In genomic region chr7:77439572-77439971, GRCh38 we compare ENCODE assay signal across 9 cellular contexts. TPM values are rescaled to one million over a fixed set of nuclear protein-coding genes. Genes with fewer than 3 reads are reported as not detected.
A peak's percentile ranks its signal among the peaks of the same experiment; 100 is the strongest.
DNase-seq lines count a peak whose midpoint lies in the region; ATAC-seq and TF ChIP-seq lines count a peak whose summit lies in the region.
"Had no signal": no experiment of that assay in that cellular context is flagged by ENCODE, and none has a peak within 500 bp of the region (broad histone marks: within the 10 kb centered on the region; RNA-seq: fewer than 3 reads in every experiment).

No MANE protein-coding gene starts in this region.

- DNase-seq in NCI-H524 (lab: John Stamatoyannopoulos, UW) (peak; percentile 19 to 47), NCI-H524 treated with DMSO at 0.1 percent for 48 hours (lab: John Stamatoyannopoulos, UW) (no peak), hippocampal formation (lab: John Stamatoyannopoulos, UW) (peak; percentile 58 to 66), upper lobe of left lung (peak in 1 of 2 donors; percentile 85), MG63 (no peak)
- DNase-seq in activated CD4-positive, alpha-beta T cell treated with anti-CD3 and anti-CD28 coated beads for 48 hours = no peak
- DNase-seq: DND-41 had no signal

- no peak for TF ChIP-seq POLR2A in upper lobe of left lung (IDR thresholded peaks at IDR 0.05)

- H3K27me3 ChIP-seq in upper lobe of left lung (no peaks in the 10 kb centered on the region), MG63 (no peaks in the 10 kb centered on the region)

- no peak overlapping the region; the same call in 1 of the 2 replicates for H3K27ac ChIP-seq in VCaP
- no peak overlapping the region for H3K27ac ChIP-seq in upper lobe of left lung

- no peak overlapping the region for H3K4me3 ChIP-seq in upper lobe of left lung
- no peak overlapping the region for H3K4me3 ChIP-seq in MG63

- TF ChIP-seq CTCF in VCaP (conservative IDR thresholded peaks at IDR 0.05) = peak; percentile 87
- peak in 4 of 6 experiments; percentile 27 to 54 (median 42) for TF ChIP-seq CTCF in upper lobe of left lung (IDR thresholded peaks at IDR 0.05)

- H3K4me1 ChIP-seq in upper lobe of left lung = peaks cover 0 to 9% (median 5%) of the 10 kb centered on the region in 4 donors

- WGBS in upper lobe of left lung, 2 donors = 40 to 45% methylated on average over 5 of the region's 5 CpGs

- no peaks in the 10 kb centered on the region for H3K36me3 ChIP-seq in upper lobe of left lung
- H3K36me3 ChIP-seq in MG63 = no peaks in the 10 kb centered on the region

- H3K9me3 ChIP-seq in upper lobe of left lung = no peaks in the 10 kb centered on the region
- no peaks in the 10 kb centered on the region for H3K9me3 ChIP-seq in MG63

- TF ChIP-seq EP300 in upper lobe of left lung (IDR thresholded peaks at IDR 0.05) = no peak

- ATAC-seq in upper lobe of left lung (ENCODE audit: low FRiP score in 2 of 2) = peak; percentile 84 to 85
- no peak for ATAC-seq in GM19023 (IDR thresholded peaks at IDR 0.05; ENCODE audit: unreplicated experiment)

RNA-seq across cellular contexts. Expression of gene GSAP, which starts 23.4 kb away (rescaled TPM):
- total RNA-seq in upper lobe of left lung = 100 to 1,000 TPM in 2 of 6 donors, 10 to 100 TPM in 4; 44.0 to 160 (median 73.8) TPM
- total RNA-seq in MG63 (2014; rRNA removed; shearing (Covaris generic); ENCODE audit: low replicate concordance) = 0.74 and 2.3 TPM in 2 replicates

Comparison
In these comparisons a context has a peak if more than half of its experiments do, and no peak if none do; other contexts are left out.
1. DNase-seq: peak in NCI-H524 (2 of 2) and hippocampal formation (2 of 2); none in NCI-H524 treated with DMSO at 0.1 percent for 48 hours (single experiment), MG63 (single experiment) and activated CD4-positive, alpha-beta T cell treated with anti-CD3 and anti-CD28 coated beads for 48 hours (single experiment).
2. RNA of gene GSAP, which starts 23.4 kb away (total RNA-seq): 44.0 to 160 TPM in upper lobe of left lung; 0.74 to 2.3 TPM in MG63; every median in the first group is over 10 times any median in the second.